ENCODE assay signal across 20 cellular contexts in genomic region chr11:6631356-6631890, GRCh38.
"Had no signal": no experiment of that assay in that cellular context is flagged by ENCODE, and none has a peak within 500 bp of the region (broad histone marks: within the 10 kb centered on the region; RNA-seq: fewer than 3 reads in every experiment).

No MANE protein-coding gene starts in this region.

- DNase-seq: activated CD4-positive, alpha-beta T cell treated with anti-CD3 and anti-CD28 coated beads, Interleukin-2, amount 50 U/mL, for 4 hours; activated CD8-positive, alpha-beta memory T cell treated with anti-CD3 and anti-CD28 coated beads for 24 hours; activated CD8-positive, alpha-beta memory T cell treated with anti-CD3 and anti-CD28 coated beads, Interleukin-2, amount 50 U/mL, for 4 hours; activated naive CD4-positive, alpha-beta T cell treated with anti-CD3 and anti-CD28 coated beads, Interleukin-2, amount 50 U/mL, for 16 hours; activated T-cell treated with anti-CD3 and anti-CD28 coated beads, Interleukin-2, amount 50 U/mL, for 48 hours; esophagus squamous epithelium; gastrocnemius medialis; hippocampal formation; nucleus accumbens; small intestine; stimulated activated CD4-positive, alpha-beta T cell treated with anti-CD3 and anti-CD28 coated beads, Interleukin-15, amount 100 ng/mL, for 24 hours; transverse colon; WERI-Rb-1 had no signal

- H3K9me3 Mint-ChIP-seq: nephron; stimulated activated memory B cell treated with anti-CD40 and anti-IgM and Interleukin-4, amounts not matched to agents 10 μg/mL and 1 μg/mL and 100 μg/mL, for 72 hours; T-helper 2 cell treated with Interferon-gamma antibody and Interleukin-4, amounts not matched to agents 5 μg/mL and 100 μg/mL, for 36 hours had no signal

- H3K4me3 ChIP-seq: coronary artery, gastrocnemius medialis, transverse colon had no signal

- H3K27me3 ChIP-seq: breast epithelium, gastrocnemius medialis, transverse colon had no signal

- H3K27ac ChIP-seq: breast epithelium, coronary artery, esophagus squamous epithelium, gastrocnemius medialis, transverse colon, WERI-Rb-1 had no signal

- H3K27ac Mint-ChIP-seq: nephron; stimulated activated memory B cell treated with anti-CD40 and anti-IgM and Interleukin-4, amounts not matched to agents 10 μg/mL and 1 μg/mL and 100 μg/mL, for 72 hours; T-helper 2 cell treated with Interferon-gamma antibody and Interleukin-4, amounts not matched to agents 5 μg/mL and 100 μg/mL, for 36 hours had no signal

- ATAC-seq: gastrocnemius medialis; sciatic nerve; SK-N-SH treated with all-trans-retinoic acid at 6 μM for 48 hours; stimulated activated memory B cell treated with anti-CD40 and anti-IgM and Interleukin-4, amounts not matched to agents 10 μg/mL and 1 μg/mL and 100 μg/mL, for 72 hours had no signal

- H3K4me1 Mint-ChIP-seq: nephron had no signal

- H3K9me3 ChIP-seq: breast epithelium, esophagus squamous epithelium, gastrocnemius medialis, transverse colon had no signal

- H3K4me1 ChIP-seq: breast epithelium had no signal

- H3K4me3 Mint-ChIP-seq: nephron; stimulated activated memory B cell treated with anti-CD40 and anti-IgM and Interleukin-4, amounts not matched to agents 10 μg/mL and 1 μg/mL and 100 μg/mL, for 72 hours; T-helper 2 cell treated with Interferon-gamma antibody and Interleukin-4, amounts not matched to agents 5 μg/mL and 100 μg/mL, for 36 hours had no signal

- H3K36me3 ChIP-seq: breast epithelium, gastrocnemius medialis, transverse colon had no signal

- H3K36me3 Mint-ChIP-seq: stimulated activated memory B cell treated with anti-CD40 and anti-IgM and Interleukin-4, amounts not matched to agents 10 μg/mL and 1 μg/mL and 100 μg/mL, for 72 hours had no signal

- H3K27me3 Mint-ChIP-seq: stimulated activated memory B cell treated with anti-CD40 and anti-IgM and Interleukin-4, amounts not matched to agents 10 μg/mL and 1 μg/mL and 100 μg/mL, for 72 hours had no signal
